Comparison of ENCODE assay signal across 19 cellular contexts in the genomic region with DNA sequence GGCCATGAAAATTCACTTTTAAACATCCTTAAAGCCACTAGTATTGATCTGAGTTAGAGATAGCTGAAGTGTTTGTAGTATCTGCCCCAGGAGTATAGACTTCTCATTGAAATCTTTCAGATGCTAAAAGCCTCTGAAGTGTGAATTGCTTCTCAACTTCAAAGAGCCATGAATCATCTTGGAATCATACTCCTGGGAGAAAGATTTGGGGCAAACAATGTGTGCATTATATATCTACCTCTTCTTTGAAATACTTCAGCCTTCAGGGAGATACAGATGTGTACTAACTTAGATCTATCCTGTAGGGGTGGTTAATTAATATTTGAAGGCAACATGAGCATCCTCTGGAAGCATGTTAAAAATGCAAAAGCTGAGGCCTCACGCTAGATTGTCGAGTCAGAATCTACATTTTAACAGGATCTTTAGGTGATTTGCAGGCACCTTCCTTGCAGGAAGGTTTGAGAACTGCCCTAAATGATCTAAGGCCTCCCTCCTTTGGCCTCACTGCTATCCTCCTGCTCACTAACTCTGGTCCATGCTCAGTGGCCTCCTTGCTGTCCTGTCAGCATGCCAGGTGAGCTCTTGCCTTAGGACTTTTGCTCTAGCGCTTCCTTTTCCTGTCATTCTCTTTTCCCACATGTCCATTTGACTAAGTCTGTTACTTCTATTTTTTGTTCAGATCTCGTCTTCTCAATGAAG. TPM values are rescaled to one million over a fixed set of nuclear protein-coding genes. Genes with fewer than 3 reads are reported as not detected.
A peak's percentile ranks its signal among the peaks of the same experiment; 100 is the strongest.
DNase-seq lines count a peak whose midpoint lies in the region; ATAC-seq, FAIRE-seq and TF ChIP-seq lines count a peak whose summit lies in the region.
"Had no signal": no experiment of that assay in that cellular context is flagged by ENCODE, and none has a peak within 500 bp of the region (broad histone marks: within the 10 kb centered on the region; RNA-seq: fewer than 3 reads in every experiment).

No MANE protein-coding gene starts in this region.

- dilution Hi-C loops in mammary epithelial cell (cut with HindIII; ENCODE audit: low sequenced_read_pairs) = no loop called here

- H3K27me3 Mint-ChIP-seq in MCF 10A (ENCODE audit: insufficient read depth, unreplicated experiment) = no peaks in the 10 kb centered on the region

- H3K9ac ChIP-seq in mammary epithelial cell (ENCODE audit: insufficient read depth, low read length) (no peak overlapping the region), K562 (ENCODE audit: insufficient read depth in 1 of 2, low read depth in 2 of 2, low read length in 2 of 2) (no peak overlapping the region)
- H3K9ac ChIP-seq: KMS-11 had no signal

- DNase-seq in mammary epithelial cell = peak; percentile 32
- no peak for DNase-seq in MCF 10A (ENCODE audit: unreplicated experiment)
- DNase-seq in K562 (ENCODE audit: extremely low read depth in 1 of 4, low spot score in 3 of 4) = no peak
- peak; percentile 9 for DNase-seq in kidney glomerular epithelial cell (lab: John Stamatoyannopoulos, UW)
- no peak for DNase-seq in NCI-H82 (lab: John Stamatoyannopoulos, UW)
- DNase-seq in activated gamma-delta T cell (lab: John Stamatoyannopoulos, UW) = no peak
- DNase-seq in HAP-1 (ENCODE audit: low spot score in 2 of 2) = no peak
- DNase-seq: IMR-90, NCI-H1092, NCI-H1417 treated with DMSO at 0.1 percent for 48 hours, NCI-H1694 treated with DMSO at 0.1 percent for 48 hours, NCI-H2081, NCI-H2227 treated with DMSO at 0.1 percent for 48 hours, NCI-H526 treated with DMSO at 0.1 percent for 48 hours, PC-3 had no signal

- H3K4me3 Mint-ChIP-seq in MCF 10A (ENCODE audit: unreplicated experiment) = no peak overlapping the region

- CTCF ChIA-PET in mammary epithelial cell (lab: Charles Lee; ENCODE audit: low non-redundant PET) = no interaction called here
- CTCF ChIA-PET in MCF 10A (lab: Yijun Ruan, JAX) = interaction anchor here (0.7 kb wide), 1 partner anchor 114 kb away, joined by 3 read pairs; no protein-coding TSS in a partner anchor
- CTCF ChIA-PET in K562 (lab: Yijun Ruan, JAX; ENCODE audit: low intra/inter-chr PET ratio) = no interaction called here

- TF ChIP-seq POLR2A in K562 (conservative IDR thresholded peaks at IDR 0.05) = no peak

- no peaks in the 10 kb centered on the region for H3K36me3 Mint-ChIP-seq in MCF 10A (ENCODE audit: insufficient read depth, unreplicated experiment)

- no peaks in the 10 kb centered on the region for H3K79me2 ChIP-seq in mammary epithelial cell (ENCODE audit: insufficient read depth, low read length)
- H3K79me2 ChIP-seq in K562 (ENCODE audit: control insufficient read depth, insufficient read depth, low read length) = no peaks in the 10 kb centered on the region

- H3K27me3 ChIP-seq in mammary epithelial cell (ENCODE audit: insufficient read depth, low read length) (no peaks in the 10 kb centered on the region), K562 (ENCODE audit: control insufficient read depth in 2 of 2, insufficient read depth in 2 of 2, low read length in 2 of 2) (0 out of 5 replicates have a peak, but pooled peaks cover 0 to 2% of the 10 kb centered on the region in 2 experiments), HAP-1 (ENCODE audit: low read depth) (no peaks in the 10 kb centered on the region)

- no peaks in the 10 kb centered on the region for H3K4me1 Mint-ChIP-seq in MCF 10A (ENCODE audit: insufficient read depth, unreplicated experiment)

- no peak overlapping the region for H3K27ac ChIP-seq in mammary epithelial cell (ENCODE audit: insufficient read depth, low read depth, low read length)
- H3K27ac ChIP-seq in K562 (ENCODE audit: extremely low read depth, low read depth, low read length) = no peak overlapping the region
- H3K27ac ChIP-seq: KMS-11, SJSA1 had no signal

- ATAC-seq in K562 = no peak
- ATAC-seq: PC-3, Right ventricle myocardium inferior had no signal

- intact Hi-C loops in mammary epithelial cell (cut with micrococcal nuclease) (no loop called here), MCF 10A (cut with micrococcal nuclease) (no loop called here), K562 (cut with micrococcal nuclease) (no loop called here)

- no peak overlapping the region for H3K27ac Mint-ChIP-seq in MCF 10A (ENCODE audit: low read depth, unreplicated experiment)

- no peaks in the 10 kb centered on the region for H3K9me3 ChIP-seq in mammary epithelial cell (replicated peaks; ENCODE audit: insufficient read depth, low read length)
- no peaks in the 10 kb centered on the region for H3K9me3 ChIP-seq in K562 (replicated peaks; ENCODE audit: control insufficient read depth, insufficient read depth, low read depth, low read length)
- no peaks in the 10 kb centered on the region for H3K9me3 ChIP-seq in HAP-1
- H3K9me3 ChIP-seq: SJSA1 had no signal

- H2AFZ ChIP-seq in mammary epithelial cell (ENCODE audit: low read depth, low read length) (peak overlapping the region; percentile 38), K562 (ENCODE audit: low read depth, low read length) (no peak overlapping the region)

- H3K9me3 Mint-ChIP-seq in MCF 10A (ENCODE audit: unreplicated experiment) = no peaks in the 10 kb centered on the region

- BruUV-seq in mammary epithelial cell (replicated peaks; lab: Mats Ljungman, UMichigan) = no TSS peak
- BruUV-seq in MCF 10A (replicated peaks; lab: Mats Ljungman, UMichigan) = no TSS peak
- no TSS peak for BruUV-seq in K562 (replicated peaks; lab: Mats Ljungman, UMichigan)

- TF ChIP-seq RAD21 in K562 (CRISPR knock-in tag; conservative IDR thresholded peaks at IDR 0.05 in 1 of 2, IDR thresholded peaks at IDR 0.05 in 1 of 2) = no peak

- no peak overlapping the region for H3K4me3 ChIP-seq in mammary epithelial cell (replicated peaks in 1 of 3; ENCODE audit: insufficient read depth in 1 of 3, low read depth in 2 of 3, low read length in 3 of 3)
- no peak overlapping the region for H3K4me3 ChIP-seq in K562
- H3K4me3 ChIP-seq in HAP-1 = no peak overlapping the region
- H3K4me3 ChIP-seq: SJSA1 had no signal

- H3K4me2 ChIP-seq in mammary epithelial cell (ENCODE audit: insufficient read depth, low read depth, low read length) (no peak overlapping the region), K562 (ENCODE audit: insufficient read depth, low read length) (no peak overlapping the region)
- H3K4me2 ChIP-seq: KMS-11 had no signal

- peaks cover 3% of the 10 kb centered on the region for H3K4me1 ChIP-seq in mammary epithelial cell (ENCODE audit: insufficient read depth, low read length)
- H3K4me1 ChIP-seq in K562 (replicated peaks in 1 of 2; ENCODE audit: control insufficient read depth in 2 of 2, insufficient read depth in 2 of 2, low read length in 2 of 2) = peaks cover 0 to 18% of the 10 kb centered on the region in 2 experiments; a peak in 3 of 5 replicates
- peaks cover under 1% of the 10 kb centered on the region; the same call in 1 of the 2 replicates for H3K4me1 ChIP-seq in HAP-1

- H4K20me1 ChIP-seq in mammary epithelial cell (ENCODE audit: insufficient read depth, low read length) (no peaks in the 10 kb centered on the region), K562 (replicated peaks; ENCODE audit: control insufficient read depth, insufficient read depth, low read length) (no peaks in the 10 kb centered on the region)

- no peaks in the 10 kb centered on the region for H3K9me1 ChIP-seq in K562 (ENCODE audit: control insufficient read depth, insufficient read depth, low read length)

- TF ChIP-seq EP300 in K562 (IDR thresholded peaks at IDR 0.05; ENCODE audit: low read length) = no peak

- FAIRE-seq in K562 (lab: Jason Lieb, UNC) = no peak
- FAIRE-seq: H54 had no signal

- POLR2A ChIA-PET in MCF 10A (lab: Yijun Ruan, JAX) = interaction anchor here (0.5 kb wide), 1 partner anchor 975 kb away, joined by 5 read pairs; no protein-coding TSS in a partner anchor
- POLR2A ChIA-PET in K562 (lab: Yijun Ruan, JAX) = no interaction called here

- WGBS in mammary epithelial cell (ENCODE audit: low coverage, missing lambda C conversion rate) = 3% methylated on average over 4 of the region's 4 CpGs
- WGBS in K562 (ENCODE audit: insufficient coverage, low coverage, missing lambda C conversion rate) = 0% methylated on average over 4 of the region's 4 CpGs

- H3K36me3 ChIP-seq in mammary epithelial cell (ENCODE audit: insufficient read depth, low read length) (no peaks in the 10 kb centered on the region), K562 (ENCODE audit: control insufficient read depth, insufficient read depth, low read length) (no peaks in the 10 kb centered on the region), HAP-1 (replicated peaks) (no peaks in the 10 kb centered on the region)
- H3K36me3 ChIP-seq: SJSA1 had no signal

- TF ChIP-seq CTCF in mammary epithelial cell (conservative IDR thresholded peaks at IDR 0.05 in 1 of 2, IDR thresholded peaks at IDR 0.05 in 1 of 2; ENCODE audit: extremely low read depth in 1 of 2, insufficient read depth in 1 of 2, low read depth in 1 of 2, low read length in 2 of 2) (no peak), MCF 10A (IDR thresholded peaks at IDR 0.05; ENCODE audit: unreplicated experiment) (no peak), K562 (IDR thresholded peaks at IDR 0.05 in 2 of 3, conservative IDR thresholded peaks at IDR 0.05 in 1 of 3; ENCODE audit: insufficient read depth in 2 of 3, low read depth in 1 of 3, low read length in 3 of 3) (no peak)

- in situ Hi-C loops in mammary epithelial cell (cut with MboI; ENCODE audit: low sequenced_read_pairs in 2 of 2) = no loop called here
- in situ Hi-C loops in K562 (cut with MboI) = no loop called here
- in situ Hi-C loops in HAP-1 (cut with MboI; ENCODE audit: low sequenced_read_pairs) = no loop called here

TF ChIP-seq in K562, 482 proteins besides CTCF, POLR2A, EP300 and RAD21 (continues in another document):
- no peak for TF ChIP-seq NFRKB (IDR thresholded peaks at IDR 0.05; ENCODE audit: low read depth)

RNA-seq across cellular contexts. Expression of a gene that starts 6.0 kb away (rescaled TPM):
- total RNA-seq in mammary epithelial cell = 1 to 10 TPM; 4.8 to 9.5 TPM
- polyA plus RNA-seq in mammary epithelial cell = 3.0 TPM
- 5.3 TPM for polyA minus RNA-seq in mammary epithelial cell
- total RNA-seq in MCF 10A (2022) = 7.4 and 9.3 TPM in 2 replicates
- total RNA-seq in K562 (2011; cell fraction: chromatin; rRNA removed; ENCODE audit: low replicate concordance) = 12.3 and 14.4 TPM in 2 replicates
- total RNA-seq in K562 (2011; cell fraction: nucleolus; rRNA removed) = 6.8 and 10.0 TPM in 2 replicates
- 7.6 and 9.6 TPM in 2 replicates for total RNA-seq in K562 (2011; cell fraction: nucleoplasm; rRNA removed)
- total RNA-seq in K562 (2014; rRNA removed) = 4.4 and 5.5 TPM in 2 replicates
- 8.2 and 8.7 TPM in 2 replicates for total RNA-seq in K562 (2014; rRNA removed; fragmentation: Illumina TruSeq; extraction: Trizol)
- 6.6 and 7.9 TPM in 2 replicates for total RNA-seq in K562 (2015; rRNA removed; fragmentation: Illumina TruSeq; extraction: Trizol)
- total RNA-seq in K562 (2021) = 7.4 and 7.5 TPM in 2 replicates
- 9.6 and 11.4 TPM in 2 replicates for polyA plus RNA-seq in K562 (2011; rRNA removed)
- polyA plus RNA-seq in K562 (2011; cell fraction: cytosol; rRNA removed) = 3.4 and 5.7 TPM in 2 replicates
- 13.9 and 14.4 TPM in 2 replicates for polyA plus RNA-seq in K562 (2011; cell fraction: nucleus; rRNA removed)
- 4.3 and 4.9 TPM in 2 replicates for polyA plus RNA-seq in K562 (2012)
- 6.4 and 6.8 TPM in 2 replicates for polyA plus RNA-seq in K562 (2014; fragmentation: Illumina TruSeq; extraction: Trizol)
- 1 to 10 TPM; 3.6 to 5.7 TPM for polyA plus RNA-seq in K562 (2014; fragmentation: Nextera tagmentation; extraction: Ambion mirVana)
- 4.4 and 7.1 TPM in 2 replicates for polyA plus RNA-seq in K562 (2014; rRNA removed)
- polyA minus RNA-seq in K562 (2011; rRNA and poly(A)+ RNA removed) = 18.6 and 21.9 TPM in 2 replicates
- 3.1 and 4.6 TPM in 2 replicates for polyA minus RNA-seq in K562 (2011; cell fraction: cytosol; rRNA and poly(A)+ RNA removed)
- 15.6 and 19.8 TPM in 2 replicates for polyA minus RNA-seq in K562 (2011; cell fraction: nucleus; rRNA and poly(A)+ RNA removed)

Comparison
In these comparisons a context has a peak if more than half of its experiments do, and no peak if none do; other contexts are left out.
1. DNase-seq: peak in mammary epithelial cell (single experiment) and kidney glomerular epithelial cell (single experiment); none in MCF 10A (single experiment), K562 (0 of 4), NCI-H82 (single experiment), activated gamma-delta T cell (single experiment) and HAP-1 (0 of 2).